ENCODE assay signal across 8 cellular contexts in the genomic region with DNA sequence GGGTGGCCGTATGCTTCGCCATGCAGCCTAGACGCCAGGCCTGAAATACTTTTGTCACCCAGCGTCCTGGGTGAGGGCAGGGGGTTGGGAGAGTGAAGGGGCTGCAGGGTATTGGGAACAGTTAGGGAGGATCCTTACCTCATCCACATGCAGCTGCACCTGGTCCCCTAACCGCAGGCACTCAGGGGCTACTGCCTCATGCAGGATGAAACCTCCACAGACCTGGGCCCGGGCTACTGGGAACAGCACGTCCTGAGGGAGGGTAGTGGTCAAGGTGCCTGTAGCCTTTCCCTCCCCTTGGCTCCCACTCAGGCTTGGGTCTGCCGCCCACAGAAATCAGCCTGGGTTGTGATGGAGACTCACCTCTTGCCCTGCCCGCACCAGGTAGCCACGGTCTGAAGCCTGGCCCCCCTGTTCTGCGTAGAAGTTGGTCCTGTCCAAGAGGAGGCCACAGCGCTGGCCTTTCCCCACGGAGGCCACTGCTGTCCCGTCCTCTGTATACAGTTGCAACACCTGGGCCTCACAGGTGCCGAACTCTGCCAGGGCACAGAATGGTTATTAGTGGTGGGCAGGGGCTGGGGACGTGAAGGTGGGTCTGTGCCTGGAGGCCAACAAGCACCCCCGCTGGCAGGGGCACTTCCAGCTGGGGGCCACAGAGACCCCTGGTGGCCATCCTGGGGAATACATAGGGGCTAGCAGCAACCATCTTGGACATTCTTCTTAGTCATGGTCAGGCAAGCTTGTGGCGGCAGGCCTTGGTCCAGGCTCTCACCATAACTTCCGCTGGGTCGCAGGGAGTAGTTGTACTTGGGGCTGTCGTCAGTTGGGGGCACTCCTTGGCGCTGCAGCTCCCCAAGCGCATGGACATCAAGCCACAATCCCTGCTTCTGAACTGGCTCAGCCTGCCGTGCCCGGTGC. TPM values are rescaled to one million over a fixed set of nuclear protein-coding genes. Genes with fewer than 3 reads are reported as not detected.
A peak's percentile ranks its signal among the peaks of the same experiment; 100 is the strongest.
DNase-seq lines count a peak whose midpoint lies in the region; ATAC-seq and TF ChIP-seq lines count a peak whose summit lies in the region.

No MANE protein-coding gene starts in this region.

- peak; percentile 53 to 67 (median 55) for TF ChIP-seq CTCF in ascending aorta (IDR thresholded peaks at IDR 0.05)

- H3K9me3 ChIP-seq in ascending aorta, result no peaks in the 10 kb centered on the region

- H3K27me3 ChIP-seq in ascending aorta, result no peaks in the 10 kb centered on the region

- H3K27ac ChIP-seq in ascending aorta, result no peak overlapping the region

- in situ Hi-C loops in SK-MEL-5 (cut with HindIII; ENCODE audit: low pct_unique_long_range_greater_than_20kb, low sequenced_read_pairs), result no loop called here

- no peak overlapping the region for H3K4me3 ChIP-seq in ascending aorta

- ATAC-seq in GM18909 (IDR thresholded peaks at IDR 0.05; ENCODE audit: poor library complexity, unreplicated experiment), result peak; percentile 47
- ATAC-seq in GM19467 (IDR thresholded peaks at IDR 0.05; ENCODE audit: unreplicated experiment), result no peak
- no peak for ATAC-seq in GM21526 (IDR thresholded peaks at IDR 0.05; ENCODE audit: low FRiP score, unreplicated experiment)

- H3K4me1 ChIP-seq in ascending aorta, result no peaks in the 10 kb centered on the region

- peaks cover 62 to 82% of the 10 kb centered on the region in 2 donors for H3K36me3 ChIP-seq in ascending aorta

- intact Hi-C loops in ascending aorta (cut with DNase I), result no loop called here

- DNase-seq in Ammon's horn (ENCODE audit: low spot score) (peak; percentile 52), SK-MEL-5 (ENCODE audit: low read depth, low spot score) (peak; percentile 58), ascending aorta (ENCODE audit: low spot score in 2 of 2) (no peak), iris pigment epithelial cell (ENCODE audit: low read depth) (peak; percentile 55)
- peak; percentile 24 for DNase-seq in stimulated activated CD8-positive, alpha-beta memory T cell treated with anti-CD3 and anti-CD28 coated beads, Interleukin-4, amount 100 ng/mL, for 24 hours (ENCODE audit: low read depth)

RNA-seq across cellular contexts. Expression of gene AARS2, which starts 8.6 kb away (rescaled TPM):
- 21.7 and 22.2 TPM in 2 replicates for total RNA-seq in SK-MEL-5 (2014; rRNA removed; shearing (Covaris generic))
- 18.3 and 26.7 TPM in 2 replicates for polyA plus RNA-seq in SK-MEL-5 (2015; cell fraction: cytosol; rRNA removed)
- 18.4 and 25.3 TPM in 2 replicates for polyA plus RNA-seq in SK-MEL-5 (2015; cell fraction: nucleus; rRNA removed)
- total RNA-seq in ascending aorta, result 4.5 TPM

RNA-seq across cellular contexts. Expression of gene TMEM151B, which starts 34.3 kb away (rescaled TPM):
- total RNA-seq in SK-MEL-5 (2014; rRNA removed; shearing (Covaris generic)), result 0.05 and 0.16 TPM in 2 replicates
- polyA plus RNA-seq in SK-MEL-5 (2015; cell fraction: cytosol; rRNA removed), result 0.05 and 0.29 TPM in 2 replicates
- 0.14 and 0.15 TPM in 2 replicates for polyA plus RNA-seq in SK-MEL-5 (2015; cell fraction: nucleus; rRNA removed)
- total RNA-seq in ascending aorta, result not detected

RNA-seq across cellular contexts. Expression of gene SPATS1, which starts 37.9 kb away (rescaled TPM):
- 0.53 and 0.74 TPM in 2 replicates for total RNA-seq in SK-MEL-5 (2014; rRNA removed; shearing (Covaris generic))
- polyA plus RNA-seq in SK-MEL-5 (2015; cell fraction: cytosol; rRNA removed), result 0.09 and 0.23 TPM in 2 replicates
- 0.42 TPM in 1 of 2 replicates, not detected in the other for polyA plus RNA-seq in SK-MEL-5 (2015; cell fraction: nucleus; rRNA removed)
- not detected for total RNA-seq in ascending aorta

RNA-seq across cellular contexts. Expression of gene NFKBIE, which starts 39.2 kb away (rescaled TPM):
- 11.6 and 12.5 TPM in 2 replicates for total RNA-seq in SK-MEL-5 (2014; rRNA removed; shearing (Covaris generic))
- 13.1 and 18.3 TPM in 2 replicates for polyA plus RNA-seq in SK-MEL-5 (2015; cell fraction: cytosol; rRNA removed)
- polyA plus RNA-seq in SK-MEL-5 (2015; cell fraction: nucleus; rRNA removed), result 7.1 and 15.4 TPM in 2 replicates
- total RNA-seq in ascending aorta, result 1.9 TPM

RNA-seq across cellular contexts. Expression of gene SLC35B2, which starts 47.2 kb away (rescaled TPM):
- total RNA-seq in SK-MEL-5 (2014; rRNA removed; shearing (Covaris generic)), result 334 and 361 TPM in 2 replicates
- 481 and 517 TPM in 2 replicates for polyA plus RNA-seq in SK-MEL-5 (2015; cell fraction: cytosol; rRNA removed)
- 123 and 129 TPM in 2 replicates for polyA plus RNA-seq in SK-MEL-5 (2015; cell fraction: nucleus; rRNA removed)
- total RNA-seq in ascending aorta, result 9.9 TPM

Comparison
In these comparisons a context has a peak if more than half of its experiments do, and no peak if none do; other contexts are left out.
1. DNase-seq: peak in Ammon's horn (single experiment), SK-MEL-5 (single experiment), iris pigment epithelial cell (single experiment) and stimulated activated CD8-positive, alpha-beta memory T cell treated with anti-CD3 and anti-CD28 coated beads, Interleukin-4, amount 100 ng/mL, for 24 hours (single experiment); none in ascending aorta (0 of 2).